In genomic region chr13:80010286-80010831, GRCh38 we compare ENCODE assay signal across 18 cellular contexts.
A peak's percentile ranks its signal among the peaks of the same experiment; 100 is the strongest.
DNase-seq lines count a peak whose midpoint lies in the region; TF ChIP-seq lines count a peak whose summit lies in the region.
"Had no signal": no experiment of that assay in that cellular context is flagged by ENCODE, and none has a peak within 500 bp of the region (broad histone marks: within the 10 kb centered on the region; RNA-seq: fewer than 3 reads in every experiment).

No MANE protein-coding gene starts in this region.

- no peaks in the 10 kb centered on the region for H3K9me3 ChIP-seq in effector memory CD4-positive, alpha-beta T cell (ENCODE audit: control insufficient read depth, low read length)
- H3K9me3 ChIP-seq: thoracic aorta had no signal

- no peaks in the 10 kb centered on the region for H3K27me3 ChIP-seq in effector memory CD4-positive, alpha-beta T cell (replicated peaks; ENCODE audit: control insufficient read depth, insufficient read depth, low read length, poor library complexity, severe bottlenecking)

- H3K4me1 ChIP-seq in effector memory CD4-positive, alpha-beta T cell (ENCODE audit: control insufficient read depth, insufficient read depth, low read length, poor library complexity, severe bottlenecking) = no peaks in the 10 kb centered on the region

- DNase-seq in COLO668 (lab: John Stamatoyannopoulos, UW; ENCODE audit: unreplicated experiment) = peak; percentile 54
- peak in 44 of 56 donors; percentile 2 to 77 (median 36) for DNase-seq in amygdala (lab: John Stamatoyannopoulos, UW)
- DNase-seq in hypothalamus (lab: John Stamatoyannopoulos, UW) = peak in 33 of 51 donors; percentile 2 to 92 (median 39)
- DNase-seq in nucleus accumbens (lab: John Stamatoyannopoulos, UW) = peak in 48 of 56 donors; percentile 1 to 79 (median 45)
- no peak for DNase-seq in activated CD4-positive, CD25-positive, alpha-beta regulatory T cell (lab: John Stamatoyannopoulos, UW)
- DNase-seq in effector memory CD4-positive, alpha-beta T cell = no peak
- DNase-seq in GM20000 (ENCODE audit: low spot score) = no peak
- DNase-seq in T1000 (lab: John Stamatoyannopoulos, UW) = no peak
- DNase-seq: activated CD4-positive, alpha-beta T cell treated with anti-CD3 and anti-CD28 coated beads, Interleukin-2, amount 50 U/mL, for 1 hour; DMS 273 treated with DMSO at 0.1 percent for 48 hours; H7; Kasumi-1; mammary epithelial cell; NCI-H1436; OCI-M1; stimulated activated CD4-positive, alpha-beta T cell treated with anti-CD3 and anti-CD28 coated beads, Interleukin-2, amount 100 ng/mL, for 48 hours had no signal

- H3K27ac ChIP-seq in effector memory CD4-positive, alpha-beta T cell (ENCODE audit: insufficient read depth, low read length, poor library complexity, severe bottlenecking) = no peak overlapping the region
- H3K27ac ChIP-seq: SK-N-MC, thoracic aorta had no signal

- no peaks in the 10 kb centered on the region for H3K36me3 ChIP-seq in effector memory CD4-positive, alpha-beta T cell (ENCODE audit: control insufficient read depth, insufficient read depth, low read length)
- H3K36me3 ChIP-seq: thoracic aorta had no signal

- no peak for TF ChIP-seq CTCF in GM20000 (IDR thresholded peaks at IDR 0.05; ENCODE audit: extremely low read depth, missing control alignments)

- no peak overlapping the region for H3K4me3 ChIP-seq in effector memory CD4-positive, alpha-beta T cell (ENCODE audit: insufficient read depth, low read depth, low read length, poor library complexity, severe bottlenecking)
- H3K4me3 ChIP-seq: SK-N-MC, thoracic aorta had no signal

Comparison
In these comparisons a context has a peak if more than half of its experiments do, and no peak if none do; other contexts are left out.
1. DNase-seq: peak in COLO668 (single experiment), amygdala (44 of 56), hypothalamus (33 of 51) and nucleus accumbens (48 of 56); none in activated CD4-positive, CD25-positive, alpha-beta regulatory T cell (0 of 4), effector memory CD4-positive, alpha-beta T cell (0 of 3), GM20000 (single experiment) and T1000 (single experiment).